Comparison of ENCODE assay signal across 1 cellular context in genomic region chr3:16370872-16371740, GRCh38.
TF ChIP-seq lines count a peak whose summit lies in the region.

No MANE protein-coding gene starts in this region.

TF ChIP-seq in HepG2, 621 proteins besides CTCF, POLR2A, EP300 and RAD21 (continued from another document):
- TF ChIP-seq, protein P1, sequence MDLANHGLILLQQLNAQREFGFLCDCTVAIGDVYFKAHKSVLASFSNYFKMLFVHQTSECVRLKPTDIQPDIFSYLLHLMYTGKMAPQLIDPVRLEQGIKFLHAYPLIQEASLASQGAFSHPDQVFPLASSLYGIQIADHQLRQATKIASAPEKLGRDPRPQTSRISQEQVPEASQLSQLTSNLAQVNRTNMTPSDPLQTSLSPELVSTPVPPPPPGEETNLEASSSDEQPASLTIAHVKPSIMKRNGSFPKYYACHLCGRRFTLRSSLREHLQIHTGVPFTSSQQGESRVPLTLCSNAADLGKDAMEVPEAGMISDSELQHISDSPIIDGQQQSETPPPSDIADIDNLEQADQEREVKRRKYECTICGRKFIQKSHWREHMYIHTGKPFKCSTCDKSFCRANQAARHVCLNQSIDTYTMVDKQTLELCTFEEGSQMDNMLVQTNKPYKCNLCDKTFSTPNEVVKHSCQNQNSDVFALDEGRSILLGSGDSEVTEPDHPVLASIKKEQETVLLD (CRISPR knock-in tag; IDR thresholded peaks at IDR 0.05; ENCODE audit: low read depth) = no peak
- no peak for TF ChIP-seq GATAD2A (CRISPR knock-in tag; IDR thresholded peaks at IDR 0.05)
